In genomic region chr16:66617728-66618127, GRCh38 we compare ENCODE assay signal across 1 cellular context.
TF ChIP-seq lines count a peak whose summit lies in the region.

No MANE protein-coding gene starts in this region.

TF ChIP-seq in K562, 482 proteins besides CTCF, POLR2A, EP300 and RAD21 (continued from another document and continues in another):
- TF ChIP-seq TFE3 (CRISPR knock-in tag; IDR thresholded peaks at IDR 0.05) (no peak), CBX8 (IDR thresholded peaks at IDR 0.05; ENCODE audit: borderline replicate concordance, extremely low read depth, low read depth, low read length, poor library complexity, severe bottlenecking) (no peak), STAG1 (CRISPR knock-in tag; IDR thresholded peaks at IDR 0.05; ENCODE audit: borderline replicate concordance) (no peak), COPS2 (conservative IDR thresholded peaks at IDR 0.05) (no peak), TCF7L2 (IDR thresholded peaks at IDR 0.05; ENCODE audit: low read depth, low read length) (no peak), TBL1XR1 (IDR thresholded peaks at IDR 0.05; ENCODE audit: low read length in 2 of 2) (peak in 1 of 2 experiments; percentile 52; a peak in 1 of 4 replicates), CREM (IDR thresholded peaks at IDR 0.05; ENCODE audit: low read depth) (peak; percentile 77), STAT5A (IDR thresholded peaks at IDR 0.05; ENCODE audit: borderline replicate concordance, low read length) (peak; percentile 87), POLR3G (IDR thresholded peaks at IDR 0.05; ENCODE audit: extremely low read depth, insufficient read length, insufficient replicate concordance) (no peak), ZNF184 (CRISPR knock-in tag; IDR thresholded peaks at IDR 0.05) (no peak), NCOA4 (IDR thresholded peaks at IDR 0.05; ENCODE audit: partially characterized antibody) (no peak), NCOA1 (IDR thresholded peaks at IDR 0.05; ENCODE audit: low read depth) (peak; percentile 59; the same call in 1 of the 2 replicates), RB1 (IDR thresholded peaks at IDR 0.05; ENCODE audit: low read depth) (0 out of 2 replicates have a peak, but pooled peaks have one; percentile 31), ZNF134 (CRISPR knock-in tag; conservative IDR thresholded peaks at IDR 0.05) (no peak), HNRNPK (IDR thresholded peaks at IDR 0.05; ENCODE audit: low read depth, low read length, poor library complexity, severe bottlenecking) (no peak), HES1 (IDR thresholded peaks at IDR 0.05; ENCODE audit: low read depth) (no peak), NFATC3 (IDR thresholded peaks at IDR 0.05) (0 out of 2 replicates have a peak, but pooled peaks have one; percentile 10), BCLAF1 (IDR thresholded peaks at IDR 0.05; ENCODE audit: borderline replicate concordance in 1 of 2, control insufficient read depth in 1 of 2, low read depth in 2 of 2, low read length in 1 of 2) (no peak), NEUROD1 (IDR thresholded peaks at IDR 0.05; ENCODE audit: borderline replicate concordance, low read depth, low read length, partially characterized antibody) (no peak), ZNF785 (CRISPR knock-in tag; IDR thresholded peaks at IDR 0.05) (no peak), GTF2A2 (tag; IDR thresholded peaks at IDR 0.05) (no peak), ZEB2 (IDR thresholded peaks at IDR 0.05) (peak; percentile 96), BCL6 (CRISPR knock-in tag; IDR thresholded peaks at IDR 0.05) (no peak), CHD1 (IDR thresholded peaks at IDR 0.05; ENCODE audit: low read length) (no peak), MNT (conservative IDR thresholded peaks at IDR 0.05) (peak in 1 of 2 experiments; percentile 49; a peak in 2 of 4 replicates), E2F5 (CRISPR knock-in tag; IDR thresholded peaks at IDR 0.05) (no peak), RBM34 (IDR thresholded peaks at IDR 0.05; ENCODE audit: borderline replicate concordance, insufficient read depth, low read length) (no peak), PTTG1 (tag; IDR thresholded peaks at IDR 0.05; ENCODE audit: low read depth) (no peak), MYBL2 (IDR thresholded peaks at IDR 0.05; ENCODE audit: low read depth) (no peak), MYBL2 (CRISPR knock-in tag; IDR thresholded peaks at IDR 0.05; ENCODE audit: borderline replicate concordance) (no peak), NBN (IDR thresholded peaks at IDR 0.05; ENCODE audit: low read depth) (0 out of 2 replicates have a peak, but pooled peaks have one; percentile 35), SOX6 (IDR thresholded peaks at IDR 0.05) (peak; percentile 90), SIX5 (IDR thresholded peaks at IDR 0.05; ENCODE audit: borderline replicate concordance in 1 of 2, insufficient read depth in 1 of 2, low read depth in 1 of 2, low read length in 2 of 2) (no peak), MCM2 (IDR thresholded peaks at IDR 0.05; ENCODE audit: low read depth) (no peak), NUFIP1 (IDR thresholded peaks at IDR 0.05; ENCODE audit: partially characterized antibody) (no peak), NRF1 (conservative IDR thresholded peaks at IDR 0.05 in 1 of 2, IDR thresholded peaks at IDR 0.05 in 1 of 2) (0 out of 4 replicates have a peak, but pooled peaks of 1 of the 2 experiments have one; percentile 11), ATF2 (CRISPR knock-in tag; IDR thresholded peaks at IDR 0.05) (no peak)
- TF ChIP-seq, protein P1, sequence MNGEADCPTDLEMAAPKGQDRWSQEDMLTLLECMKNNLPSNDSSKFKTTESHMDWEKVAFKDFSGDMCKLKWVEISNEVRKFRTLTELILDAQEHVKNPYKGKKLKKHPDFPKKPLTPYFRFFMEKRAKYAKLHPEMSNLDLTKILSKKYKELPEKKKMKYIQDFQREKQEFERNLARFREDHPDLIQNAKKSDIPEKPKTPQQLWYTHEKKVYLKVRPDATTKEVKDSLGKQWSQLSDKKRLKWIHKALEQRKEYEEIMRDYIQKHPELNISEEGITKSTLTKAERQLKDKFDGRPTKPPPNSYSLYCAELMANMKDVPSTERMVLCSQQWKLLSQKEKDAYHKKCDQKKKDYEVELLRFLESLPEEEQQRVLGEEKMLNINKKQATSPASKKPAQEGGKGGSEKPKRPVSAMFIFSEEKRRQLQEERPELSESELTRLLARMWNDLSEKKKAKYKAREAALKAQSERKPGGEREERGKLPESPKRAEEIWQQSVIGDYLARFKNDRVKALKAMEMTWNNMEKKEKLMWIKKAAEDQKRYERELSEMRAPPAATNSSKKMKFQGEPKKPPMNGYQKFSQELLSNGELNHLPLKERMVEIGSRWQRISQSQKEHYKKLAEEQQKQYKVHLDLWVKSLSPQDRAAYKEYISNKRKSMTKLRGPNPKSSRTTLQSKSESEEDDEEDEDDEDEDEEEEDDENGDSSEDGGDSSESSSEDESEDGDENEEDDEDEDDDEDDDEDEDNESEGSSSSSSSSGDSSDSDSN (IDR thresholded peaks at IDR 0.05; ENCODE audit: borderline replicate concordance in 1 of 2, low read depth in 2 of 2, low read length in 2 of 2): peak in 1 of 2 experiments; percentile 63; a peak in 1 of 4 replicates
- TF ChIP-seq, protein P2, sequence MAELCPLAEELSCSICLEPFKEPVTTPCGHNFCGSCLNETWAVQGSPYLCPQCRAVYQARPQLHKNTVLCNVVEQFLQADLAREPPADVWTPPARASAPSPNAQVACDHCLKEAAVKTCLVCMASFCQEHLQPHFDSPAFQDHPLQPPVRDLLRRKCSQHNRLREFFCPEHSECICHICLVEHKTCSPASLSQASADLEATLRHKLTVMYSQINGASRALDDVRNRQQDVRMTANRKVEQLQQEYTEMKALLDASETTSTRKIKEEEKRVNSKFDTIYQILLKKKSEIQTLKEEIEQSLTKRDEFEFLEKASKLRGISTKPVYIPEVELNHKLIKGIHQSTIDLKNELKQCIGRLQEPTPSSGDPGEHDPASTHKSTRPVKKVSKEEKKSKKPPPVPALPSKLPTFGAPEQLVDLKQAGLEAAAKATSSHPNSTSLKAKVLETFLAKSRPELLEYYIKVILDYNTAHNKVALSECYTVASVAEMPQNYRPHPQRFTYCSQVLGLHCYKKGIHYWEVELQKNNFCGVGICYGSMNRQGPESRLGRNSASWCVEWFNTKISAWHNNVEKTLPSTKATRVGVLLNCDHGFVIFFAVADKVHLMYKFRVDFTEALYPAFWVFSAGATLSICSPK (IDR thresholded peaks at IDR 0.05; ENCODE audit: borderline replicate concordance): no peak
- TF ChIP-seq, protein P3, sequence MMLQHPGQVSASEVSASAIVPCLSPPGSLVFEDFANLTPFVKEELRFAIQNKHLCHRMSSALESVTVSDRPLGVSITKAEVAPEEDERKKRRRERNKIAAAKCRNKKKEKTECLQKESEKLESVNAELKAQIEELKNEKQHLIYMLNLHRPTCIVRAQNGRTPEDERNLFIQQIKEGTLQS (IDR thresholded peaks at IDR 0.05): no peak
- TF ChIP-seq, protein P3 (CRISPR knock-in tag; conservative IDR thresholded peaks at IDR 0.05): no peak
- TF ChIP-seq, protein P4, sequence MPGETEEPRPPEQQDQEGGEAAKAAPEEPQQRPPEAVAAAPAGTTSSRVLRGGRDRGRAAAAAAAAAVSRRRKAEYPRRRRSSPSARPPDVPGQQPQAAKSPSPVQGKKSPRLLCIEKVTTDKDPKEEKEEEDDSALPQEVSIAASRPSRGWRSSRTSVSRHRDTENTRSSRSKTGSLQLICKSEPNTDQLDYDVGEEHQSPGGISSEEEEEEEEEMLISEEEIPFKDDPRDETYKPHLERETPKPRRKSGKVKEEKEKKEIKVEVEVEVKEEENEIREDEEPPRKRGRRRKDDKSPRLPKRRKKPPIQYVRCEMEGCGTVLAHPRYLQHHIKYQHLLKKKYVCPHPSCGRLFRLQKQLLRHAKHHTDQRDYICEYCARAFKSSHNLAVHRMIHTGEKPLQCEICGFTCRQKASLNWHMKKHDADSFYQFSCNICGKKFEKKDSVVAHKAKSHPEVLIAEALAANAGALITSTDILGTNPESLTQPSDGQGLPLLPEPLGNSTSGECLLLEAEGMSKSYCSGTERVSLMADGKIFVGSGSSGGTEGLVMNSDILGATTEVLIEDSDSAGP (CRISPR knock-in tag; IDR thresholded peaks at IDR 0.05): no peak
- TF ChIP-seq, protein P5, sequence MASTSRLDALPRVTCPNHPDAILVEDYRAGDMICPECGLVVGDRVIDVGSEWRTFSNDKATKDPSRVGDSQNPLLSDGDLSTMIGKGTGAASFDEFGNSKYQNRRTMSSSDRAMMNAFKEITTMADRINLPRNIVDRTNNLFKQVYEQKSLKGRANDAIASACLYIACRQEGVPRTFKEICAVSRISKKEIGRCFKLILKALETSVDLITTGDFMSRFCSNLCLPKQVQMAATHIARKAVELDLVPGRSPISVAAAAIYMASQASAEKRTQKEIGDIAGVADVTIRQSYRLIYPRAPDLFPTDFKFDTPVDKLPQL (IDR thresholded peaks at IDR 0.05; ENCODE audit: extremely low read depth, insufficient read length): no peak
- TF ChIP-seq, protein P6, sequence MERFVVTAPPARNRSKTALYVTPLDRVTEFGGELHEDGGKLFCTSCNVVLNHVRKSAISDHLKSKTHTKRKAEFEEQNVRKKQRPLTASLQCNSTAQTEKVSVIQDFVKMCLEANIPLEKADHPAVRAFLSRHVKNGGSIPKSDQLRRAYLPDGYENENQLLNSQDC (CRISPR knock-in tag; IDR thresholded peaks at IDR 0.05): no peak
